ENCODE assay signal across 1 cellular context in genomic region chr1:148373236-148373935, GRCh38.
TF ChIP-seq lines count a peak whose summit lies in the region.

No MANE protein-coding gene starts in this region.

TF ChIP-seq in SK-N-SH, 30 proteins besides CTCF, POLR2A, EP300 and RAD21 (continued from another document):
- TF ChIP-seq ZBTB33 (IDR thresholded peaks at IDR 0.05; ENCODE audit: borderline replicate concordance, low read depth) (no peak), CHD2 (IDR thresholded peaks at IDR 0.05; ENCODE audit: low read length, partially characterized antibody) (no peak), EZH2phosphoT487 (IDR thresholded peaks at IDR 0.05; ENCODE audit: borderline replicate concordance, low read depth) (no peak), MXI1 (IDR thresholded peaks at IDR 0.05; ENCODE audit: low read depth, low read length) (no peak), FOXM1 (IDR thresholded peaks at IDR 0.05; ENCODE audit: low read depth) (no peak), FOXJ3 (CRISPR knock-in tag; IDR thresholded peaks at IDR 0.05) (no peak), MAX (IDR thresholded peaks at IDR 0.05; ENCODE audit: low read depth) (no peak)
